Comparison of ENCODE assay signal across 1 cellular context in genomic region chr17:49224997-49225337, GRCh38.
TF ChIP-seq lines count a peak whose summit lies in the region.

No MANE protein-coding gene starts in this region.

TF ChIP-seq in HepG2, 621 proteins besides CTCF, POLR2A, EP300 and RAD21:
- no peak for TF ChIP-seq ZNF597 (CRISPR knock-in tag; IDR thresholded peaks at IDR 0.05)
- no peak for TF ChIP-seq E2F1 (CRISPR knock-in tag; IDR thresholded peaks at IDR 0.05)
- TF ChIP-seq STAG1 (CRISPR knock-in tag; IDR thresholded peaks at IDR 0.05): no peak
- no peak for TF ChIP-seq ZFP36L2 (CRISPR knock-in tag; IDR thresholded peaks at IDR 0.05)
